1 cellular context compared by ENCODE assay signal in genomic region chr7:55522268-55522902, GRCh38.
TF ChIP-seq lines count a peak whose summit lies in the region.

No MANE protein-coding gene starts in this region.

TF ChIP-seq in SK-N-SH, 30 proteins besides CTCF, POLR2A, EP300 and RAD21 (continued from another document):
- TF ChIP-seq PBX3 (IDR thresholded peaks at IDR 0.05) (no peak), MXI1 (IDR thresholded peaks at IDR 0.05; ENCODE audit: low read depth, low read length) (no peak), ELF1 (IDR thresholded peaks at IDR 0.05) (no peak), TCF12 (IDR thresholded peaks at IDR 0.05) (no peak)
